Comparison of ENCODE assay signal across 11 cellular contexts in genomic region chr21:38810826-38811164, GRCh38. TPM values are rescaled to one million over a fixed set of nuclear protein-coding genes. Genes with fewer than 3 reads are reported as not detected.
DNase-seq lines count a peak whose midpoint lies in the region; ATAC-seq and TF ChIP-seq lines count a peak whose summit lies in the region.
"Had no signal": no experiment of that assay in that cellular context is flagged by ENCODE, and none has a peak within 500 bp of the region (broad histone marks: within the 10 kb centered on the region; RNA-seq: fewer than 3 reads in every experiment).

No MANE protein-coding gene starts in this region.

- peak overlapping the region; percentile 5; the same call in 1 of the 2 replicates for H3K4me3 ChIP-seq in AG04450 (ENCODE audit: low read depth, low read length)
- H3K4me3 ChIP-seq in PC-3 (ENCODE audit: low read length), result peak overlapping the region; percentile 88
- peak overlapping the region in 2 of 4 experiments; percentile 7 to 33 for H3K4me3 ChIP-seq in fibroblast of lung (replicated peaks in 1 of 4; ENCODE audit: control extremely low read depth in 1 of 4, insufficient read depth in 1 of 4, low read depth in 3 of 4, low read length in 4 of 4)
- no peak overlapping the region for H3K4me3 ChIP-seq in rectal smooth muscle tissue (ENCODE audit: low read length)
- H3K4me3 ChIP-seq: cardiac muscle cell had no signal

- H4K20me1 ChIP-seq in PC-3 (ENCODE audit: low read length) (peaks cover 53% of the 10 kb centered on the region), fibroblast of lung (ENCODE audit: control insufficient read depth, extremely low read depth, insufficient read depth, low read length) (no peaks in the 10 kb centered on the region)

- DNase-seq in AG04450 (ENCODE audit: low read depth, low spot score), result no peak
- DNase-seq in PC-3, result no peak
- DNase-seq in fibroblast of lung (ENCODE audit: low read depth in 2 of 2), result peak in 1 of 2 donors; percentile 37
- DNase-seq in stimulated activated naive CD4-positive, alpha-beta T cell (lab: John Stamatoyannopoulos, UW), result no peak
- DNase-seq in stimulated activated CD4-positive, alpha-beta T cell treated with anti-CD3 and anti-CD28 coated beads, Interleukin-4, amount 100 ng/mL, for 1 hour, result no peak
- DNase-seq in GM10266 (ENCODE audit: extremely low spot score), result no peak
- DNase-seq in RWPE1 (ENCODE audit: low spot score), result no peak
- DNase-seq: MV-4-11, NCI-H446 treated with DMSO at 0.1 percent for 48 hours had no signal

- BruUV-seq in PC-3 (replicated peaks; lab: Mats Ljungman, UMichigan), result TSS peak; percentile 21

- H3K9ac ChIP-seq in PC-3 (ENCODE audit: low read length), result peak overlapping the region; percentile 38
- no peak overlapping the region for H3K9ac ChIP-seq in fibroblast of lung (ENCODE audit: insufficient read depth, low read length)
- H3K9ac ChIP-seq in rectal smooth muscle tissue (ENCODE audit: low read length), result no peak overlapping the region

- H3K79me2 ChIP-seq in PC-3 (ENCODE audit: low read length), result peaks cover 77% of the 10 kb centered on the region
- H3K79me2 ChIP-seq in fibroblast of lung (ENCODE audit: control insufficient read depth, insufficient read depth, low read length), result peaks cover 62% of the 10 kb centered on the region

- H3K9me2 ChIP-seq in PC-3 (replicated peaks; ENCODE audit: low read length), result no peaks in the 10 kb centered on the region

- intact Hi-C loops in PC-3 (cut with micrococcal nuclease), result loop anchor here (1.0 to 2.0 kb wide), 5 partner anchors 29 to 316 kb away; no protein-coding TSS in a partner anchor

- peak overlapping the region; percentile 91 for H3K4me2 ChIP-seq in PC-3 (ENCODE audit: low read length)
- H3K4me2 ChIP-seq in fibroblast of lung (ENCODE audit: extremely low read depth, insufficient read depth, low read length), result peak overlapping the region; percentile 70

- POLR2A ChIA-PET in AG04450 (lab: Yijun Ruan, JAX) (interaction anchor here (0.7 to 1.2 kb wide), 2 partner anchors 21 to 162 kb away, joined by 3 to 5 read pairs; no protein-coding TSS in a partner anchor), PC-3 (lab: Charles Lee; ENCODE audit: unreplicated experiment) (interaction anchor here (0.6 kb wide), 1 partner anchor 8 kb away, joined by 4 read pairs; no protein-coding TSS in a partner anchor), RWPE1 (lab: Yijun Ruan, JAX; ENCODE audit: low non-redundant PET) (no interaction called here)

- no peaks in the 10 kb centered on the region for H3K27me3 ChIP-seq in AG04450 (ENCODE audit: control insufficient read depth, insufficient read depth, low read length)
- H3K27me3 ChIP-seq in PC-3 (ENCODE audit: low read length), result no peaks in the 10 kb centered on the region
- H3K27me3 ChIP-seq in fibroblast of lung (ENCODE audit: control insufficient read depth, insufficient read depth, low read length), result no peaks in the 10 kb centered on the region
- no peaks in the 10 kb centered on the region for H3K27me3 ChIP-seq in rectal smooth muscle tissue (ENCODE audit: control insufficient read depth, insufficient read depth, low read length)
- H3K27me3 ChIP-seq: cardiac muscle cell had no signal

- no peak for TF ChIP-seq CTCF in AG04450 (IDR thresholded peaks at IDR 0.05; ENCODE audit: low read depth, low read length)
- no peak for TF ChIP-seq CTCF in PC-3 (conservative IDR thresholded peaks at IDR 0.05; ENCODE audit: low read depth, low read length)
- no peak for TF ChIP-seq CTCF in fibroblast of lung (conservative IDR thresholded peaks at IDR 0.05 in 1 of 2, IDR thresholded peaks at IDR 0.05 in 1 of 2; ENCODE audit: low read depth in 1 of 2, low read length in 2 of 2)
- no peak for TF ChIP-seq CTCF in GM10266 (IDR thresholded peaks at IDR 0.05; ENCODE audit: control insufficient read depth, insufficient read depth, low read depth, missing control alignments)
- no peak for TF ChIP-seq CTCF in RWPE1 (conservative IDR thresholded peaks at IDR 0.05; ENCODE audit: low read depth)

- H3K9me3 ChIP-seq in AG04450 (ENCODE audit: control insufficient read depth, insufficient read depth, low read length) (no peaks in the 10 kb centered on the region; the same call in 1 of the 2 replicates), PC-3 (ENCODE audit: low read length) (no peaks in the 10 kb centered on the region), fibroblast of lung (ENCODE audit: control insufficient read depth, insufficient read depth, low read depth, low read length) (no peaks in the 10 kb centered on the region)

- H3K4me1 ChIP-seq in PC-3 (ENCODE audit: insufficient read depth, low read length) (peaks cover 75% of the 10 kb centered on the region), fibroblast of lung (ENCODE audit: control insufficient read depth, extremely low read depth, insufficient read depth, low read length) (no peaks in the 10 kb centered on the region), rectal smooth muscle tissue (ENCODE audit: control insufficient read depth, insufficient read depth, low read length) (peaks cover 26% of the 10 kb centered on the region)

- peak; percentile 11 for ATAC-seq in PC-3

- CTCF ChIA-PET in AG04450 (lab: Charles Lee) (interaction anchor here (1.0 to 4.2 kb wide), 2 partner anchors 76 to 327 kb away, joined by 3 to 32 read pairs; no protein-coding TSS in a partner anchor), PC-3 (lab: Charles Lee) (interaction anchor here (0.7 to 0.8 kb wide), 2 partner anchors 9 to 100 kb away, joined by 4 to 5 read pairs; no protein-coding TSS in a partner anchor), RWPE1 (lab: Yijun Ruan, JAX) (interaction anchor here (0.7 to 1.9 kb wide), 3 partner anchors 14 to 327 kb away, joined by 3 to 5 read pairs (median 4); no protein-coding TSS in a partner anchor)

- H2AFZ ChIP-seq in PC-3 (ENCODE audit: low read length) (no peak overlapping the region), fibroblast of lung (ENCODE audit: low read length) (no peak overlapping the region)

- peaks cover 71% of the 10 kb centered on the region for H3K36me3 ChIP-seq in PC-3 (ENCODE audit: low read depth, low read length)
- H3K36me3 ChIP-seq in fibroblast of lung (ENCODE audit: control insufficient read depth, insufficient read depth, low read length), result peaks cover 13% of the 10 kb centered on the region
- peaks cover 9% of the 10 kb centered on the region for H3K36me3 ChIP-seq in rectal smooth muscle tissue (ENCODE audit: control insufficient read depth, insufficient read depth, low read length)

- peaks cover 20% of the 10 kb centered on the region for H3F3A ChIP-seq in PC-3 (ENCODE audit: low read length, unreplicated experiment)

- H3K27ac ChIP-seq in AG04450 (ENCODE audit: low read depth, low read length) (no peak overlapping the region), PC-3 (ENCODE audit: low read length) (peak overlapping the region; percentile 98), fibroblast of lung (ENCODE audit: insufficient read depth, low read length) (peak overlapping the region; percentile 56), rectal smooth muscle tissue (ENCODE audit: low read depth, low read length) (peak overlapping the region; percentile 38), RWPE1 (no peak overlapping the region)
- H3K27ac ChIP-seq: cardiac muscle cell had no signal

RNA-seq across cellular contexts. Expression of gene ETS2, which starts 5.1 kb away (rescaled TPM):
- polyA plus RNA-seq in AG04450 (2011; rRNA removed) (60.1 and 62.7 TPM in 2 replicates), fibroblast of lung (28.0 and 60.5 TPM in 2 replicates)
- 60.1 and 67.9 TPM in 2 replicates for polyA minus RNA-seq in AG04450 (2011; rRNA and poly(A)+ RNA removed)
- total RNA-seq in PC-3 (2014; rRNA removed) (127 and 146 TPM in 2 replicates), fibroblast of lung (70.4 and 77.3 TPM in 2 replicates)
- 21.6 and 41.3 TPM in 2 replicates for polyA plus RNA-seq in fibroblast of lung (2012)
- polyA minus RNA-seq in fibroblast of lung (ENCODE audit: low replicate concordance), result 30.0 and 65.8 TPM in 2 replicates

Comparison
In these comparisons a context has a peak if more than half of its experiments do, and no peak if none do; other contexts are left out.
1. H3K27ac ChIP-seq: peak in PC-3 (single experiment), fibroblast of lung (single experiment) and rectal smooth muscle tissue (single experiment); none in AG04450 (single experiment) and RWPE1 (single experiment).